Comparison of ENCODE assay signal across 8 cellular contexts in the genomic region with DNA sequence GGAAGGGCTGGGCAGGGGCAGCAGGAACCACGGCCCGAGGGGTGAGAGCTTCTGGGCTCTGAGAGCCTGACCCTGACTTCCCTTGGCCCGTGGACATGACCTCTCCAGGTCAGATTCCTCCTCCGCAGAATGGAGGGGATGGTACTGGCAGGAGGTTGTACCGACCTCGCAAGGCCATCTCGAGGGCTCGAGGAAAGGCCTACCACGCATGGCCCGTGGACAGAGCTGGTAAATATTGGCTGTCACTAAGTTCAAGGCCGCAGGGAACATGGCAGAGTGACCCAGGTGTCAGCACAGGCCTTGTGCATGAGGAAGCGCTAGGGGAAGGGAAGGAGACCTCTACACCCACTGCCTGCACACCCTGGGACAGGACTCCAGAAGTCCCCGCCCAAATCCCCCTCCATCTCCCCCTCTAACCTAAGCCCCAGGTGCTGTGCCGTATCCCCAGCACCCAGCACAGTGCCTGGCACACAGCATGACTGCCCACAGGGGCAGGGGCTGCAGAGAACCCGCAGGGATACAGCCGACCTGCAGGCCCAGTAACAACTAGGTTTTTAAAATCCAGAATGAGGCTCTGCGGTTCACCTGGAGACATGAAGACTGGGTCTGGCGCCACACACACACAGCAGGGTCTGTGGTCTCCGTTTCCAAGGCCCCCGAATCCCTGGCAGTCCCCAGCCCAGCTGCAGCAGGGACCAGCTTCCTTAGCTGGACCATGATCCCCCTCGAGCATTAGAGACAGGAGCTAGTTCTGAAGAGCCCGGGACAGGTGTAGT. TPM values are rescaled to one million over a fixed set of nuclear protein-coding genes. Genes with fewer than 3 reads are reported as not detected.
DNase-seq lines count a peak whose midpoint lies in the region; ATAC-seq and TF ChIP-seq lines count a peak whose summit lies in the region.
"Had no signal": no experiment of that assay in that cellular context is flagged by ENCODE, and none has a peak within 500 bp of the region (broad histone marks: within the 10 kb centered on the region; RNA-seq: fewer than 3 reads in every experiment).

No MANE protein-coding gene starts in this region.

- no peak overlapping the region for H3K9ac ChIP-seq in MM.1S (ENCODE audit: low read length)

- DNase-seq in MM.1S: no peak
- peak; percentile 58 for DNase-seq in left lobe of liver (ENCODE audit: low spot score)
- peak in 1 of 2 donors; percentile 30 for DNase-seq in stimulated activated naive CD8-positive, alpha-beta T cell treated with anti-CD3 and anti-CD28 coated beads, Interleukin-15, amount 100 ng/mL, for 72 hours
- no peak for DNase-seq in foreskin keratinocyte
- no peak for DNase-seq in middle frontal gyrus (ENCODE audit: extremely low spot score, low spot score)
- DNase-seq in occipital lobe (lab: John Stamatoyannopoulos, UW): no peak

- ATAC-seq in left lobe of liver (peak; percentile 42), foreskin keratinocyte (no peak)
- ATAC-seq in stimulated activated naive CD8-positive, alpha-beta T cell treated with anti-CD3 and anti-CD28 coated beads, Interleukin-15, amount 100 ng/mL, for 72 hours: peak; percentile 3

- no peaks in the 10 kb centered on the region for H3K9me2 ChIP-seq in MM.1S (replicated peaks; ENCODE audit: insufficient read depth, low read length)

- H3K4me3 ChIP-seq in MM.1S (ENCODE audit: low read length): no peak overlapping the region
- H3K4me3 ChIP-seq: SJSA1 had no signal

- no peaks in the 10 kb centered on the region for H3F3A ChIP-seq in MM.1S (ENCODE audit: insufficient read depth, low read length)

- H3K27ac Mint-ChIP-seq in activated naive CD8-positive, alpha-beta T cell: peak overlapping the region; percentile 81
- H3K27ac Mint-ChIP-seq in stimulated activated naive CD8-positive, alpha-beta T cell treated with anti-CD3 and anti-CD28 coated beads, Interleukin-15, amount 100 ng/mL, for 72 hours: peak overlapping the region; percentile 66 to 84

- no peaks in the 10 kb centered on the region for H3K36me3 ChIP-seq in MM.1S (replicated peaks; ENCODE audit: insufficient read depth, low read length)
- H3K36me3 ChIP-seq: SJSA1 had no signal

- peak overlapping the region; percentile 56 for H3K4me3 Mint-ChIP-seq in activated naive CD8-positive, alpha-beta T cell
- peak overlapping the region; percentile 39 to 67 for H3K4me3 Mint-ChIP-seq in stimulated activated naive CD8-positive, alpha-beta T cell treated with anti-CD3 and anti-CD28 coated beads, Interleukin-15, amount 100 ng/mL, for 72 hours

- H3K79me2 ChIP-seq in MM.1S (ENCODE audit: low read length): no peaks in the 10 kb centered on the region

- no peaks in the 10 kb centered on the region for H3K9me3 ChIP-seq in MM.1S (replicated peaks; ENCODE audit: insufficient read depth, low read length)
- H3K9me3 ChIP-seq: SJSA1 had no signal

- no peaks in the 10 kb centered on the region for H3K9me3 Mint-ChIP-seq in activated naive CD8-positive, alpha-beta T cell (ENCODE audit: low read depth)
- H3K9me3 Mint-ChIP-seq in stimulated activated naive CD8-positive, alpha-beta T cell treated with anti-CD3 and anti-CD28 coated beads, Interleukin-15, amount 100 ng/mL, for 72 hours: no peaks in the 10 kb centered on the region

- peak overlapping the region; percentile 53; the same call in 1 of the 2 replicates for H2AFZ ChIP-seq in MM.1S (ENCODE audit: low read length)

- no peaks in the 10 kb centered on the region for H3K27me3 Mint-ChIP-seq in activated naive CD8-positive, alpha-beta T cell
- peaks cover 7% of the 10 kb centered on the region for H3K27me3 Mint-ChIP-seq in stimulated activated naive CD8-positive, alpha-beta T cell treated with anti-CD3 and anti-CD28 coated beads, Interleukin-15, amount 100 ng/mL, for 72 hours

- H3K4me1 ChIP-seq in MM.1S (ENCODE audit: low read length) (no peaks in the 10 kb centered on the region; the same call in 1 of the 2 replicates), foreskin keratinocyte (no peaks in the 10 kb centered on the region)

- H3K27me3 ChIP-seq in MM.1S (replicated peaks; ENCODE audit: insufficient read depth, low read length) (no peaks in the 10 kb centered on the region), foreskin keratinocyte (peaks cover 33% of the 10 kb centered on the region)
- H3K27me3 ChIP-seq: SJSA1 had no signal

- no peaks in the 10 kb centered on the region for H4K20me1 ChIP-seq in MM.1S (ENCODE audit: insufficient read depth, low read length)

- no peaks in the 10 kb centered on the region for H3K36me3 Mint-ChIP-seq in activated naive CD8-positive, alpha-beta T cell

- TF ChIP-seq CTCF in MM.1S (IDR thresholded peaks at IDR 0.05; ENCODE audit: low read length) (no peak), foreskin keratinocyte (conservative IDR thresholded peaks at IDR 0.05) (no peak)

- H3K27ac ChIP-seq in MM.1S (ENCODE audit: low read length): no peak overlapping the region
- no peak overlapping the region for H3K27ac ChIP-seq in foreskin keratinocyte
- H3K27ac ChIP-seq: SJSA1 had no signal

- peak overlapping the region; percentile 32; the same call in 1 of the 2 replicates for H3K4me2 ChIP-seq in MM.1S (ENCODE audit: low read depth, low read length)

- H3K4me1 Mint-ChIP-seq in activated naive CD8-positive, alpha-beta T cell (ENCODE audit: low read depth): peaks cover 22% of the 10 kb centered on the region
- peaks cover 56% of the 10 kb centered on the region for H3K4me1 Mint-ChIP-seq in stimulated activated naive CD8-positive, alpha-beta T cell treated with anti-CD3 and anti-CD28 coated beads, Interleukin-15, amount 100 ng/mL, for 72 hours

RNA-seq across cellular contexts. Expression of gene PPP2R5C, which starts 54.8 kb away (rescaled TPM):
- 60.8 TPM for total RNA-seq in left lobe of liver
- total RNA-seq in foreskin keratinocyte: 74.5 and 77.0 TPM in 2 replicates
- 51.8 and 54.7 TPM in 2 replicates for polyA plus RNA-seq in foreskin keratinocyte
- 166 TPM for total RNA-seq in occipital lobe
